ENCODE assay signal across 22 cellular contexts in the genomic region with DNA sequence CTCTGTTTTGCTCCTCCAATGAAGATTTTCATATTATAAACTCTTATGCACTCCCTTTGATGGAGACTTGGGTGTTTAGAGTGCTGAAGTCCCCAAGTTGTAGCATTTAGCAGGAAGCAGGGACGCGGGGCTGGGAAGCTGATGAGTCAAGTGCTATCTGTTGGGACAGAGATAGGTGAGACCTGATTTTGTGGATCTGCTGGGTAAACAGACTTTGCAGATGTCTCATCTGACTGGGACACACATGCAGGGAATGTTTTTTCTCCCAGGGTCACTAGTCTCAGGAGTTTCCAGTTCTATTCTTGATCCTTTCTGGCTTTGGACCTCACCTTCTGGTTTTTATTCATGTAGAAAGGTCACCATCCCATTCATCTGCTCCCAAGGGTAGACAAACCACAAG.
"Had no signal": no experiment of that assay in that cellular context is flagged by ENCODE, and none has a peak within 500 bp of the region (broad histone marks: within the 10 kb centered on the region; RNA-seq: fewer than 3 reads in every experiment).

No MANE protein-coding gene starts in this region.

- ATAC-seq: activated CD8-positive, alpha-beta T cell treated with anti-CD3 and anti-CD28 coated beads, Interleukin-2, amount 10 ng/mL, durations not matched to agents 7 days and 5 days; mucosa of descending colon had no signal

- H3K9me3 ChIP-seq: left ventricle myocardium inferior, mucosa of descending colon, right atrium auricular region, suprapubic skin, transverse colon had no signal

- H3K27ac ChIP-seq: left ventricle myocardium inferior, right atrium auricular region, skin epidermis, suprapubic skin, transverse colon had no signal

- H3K4me1 ChIP-seq: left ventricle myocardium inferior, right atrium auricular region, suprapubic skin, transverse colon had no signal

- DNase-seq: activated CD4-positive, alpha-beta T cell treated with anti-CD3 and anti-CD28 coated beads, Interleukin-2, amount 10 ng/mL, durations not matched to agents 24 days and 14 days; activated CD8-positive, alpha-beta T cell treated with anti-CD3 and anti-CD28 coated beads, Interleukin-2, amount 10 ng/mL, durations not matched to agents 7 days and 5 days; activated naive CD4-positive, alpha-beta T cell treated with Interleukin-2 at 50 U/mL for 16 hours; activated T-cell treated with anti-CD3 and anti-CD28 coated beads, Interleukin-2, amount 50 U/mL, for 24 hours; anterior cingulate cortex; cerebellar nuclear complex; cortex of kidney; effector CD8-positive, alpha-beta T cell; foreskin melanocyte; hypothalamus; islet precursor cell; left ventricle myocardium inferior; mucosa of descending colon; naive B cell; stimulated activated CD4-positive, alpha-beta T cell treated with anti-CD3 and anti-CD28 coated beads, Interleukin-15, amount 100 ng/mL, for 24 hours; stimulated activated CD4-positive, alpha-beta T cell treated with anti-CD3 and anti-CD28 coated beads, Interleukin-2, amount 100 ng/mL, for 48 hours; T-helper 1 cell; T-helper 9 cell; transverse colon had no signal

- H3K4me3 ChIP-seq: left ventricle myocardium inferior, mucosa of descending colon, right atrium auricular region, skin epidermis, suprapubic skin, transverse colon had no signal

- H3K36me3 ChIP-seq: left ventricle myocardium inferior, right atrium auricular region, suprapubic skin, transverse colon had no signal

- H3K27me3 ChIP-seq: right atrium auricular region, suprapubic skin, transverse colon had no signal
